1 cellular context compared by ENCODE assay signal in genomic region chr20:41028359-41029149, GRCh38.
TF ChIP-seq lines count a peak whose summit lies in the region.

Gene TOP1, plus strand, starts transcription at chr20:41028822. Its CDS starts 246 bp downstream, at chr20:41029068.

TF ChIP-seq in HCT116, 20 proteins besides CTCF, POLR2A, EP300 and RAD21 (continued from another document):
- TF ChIP-seq, protein P1, sequence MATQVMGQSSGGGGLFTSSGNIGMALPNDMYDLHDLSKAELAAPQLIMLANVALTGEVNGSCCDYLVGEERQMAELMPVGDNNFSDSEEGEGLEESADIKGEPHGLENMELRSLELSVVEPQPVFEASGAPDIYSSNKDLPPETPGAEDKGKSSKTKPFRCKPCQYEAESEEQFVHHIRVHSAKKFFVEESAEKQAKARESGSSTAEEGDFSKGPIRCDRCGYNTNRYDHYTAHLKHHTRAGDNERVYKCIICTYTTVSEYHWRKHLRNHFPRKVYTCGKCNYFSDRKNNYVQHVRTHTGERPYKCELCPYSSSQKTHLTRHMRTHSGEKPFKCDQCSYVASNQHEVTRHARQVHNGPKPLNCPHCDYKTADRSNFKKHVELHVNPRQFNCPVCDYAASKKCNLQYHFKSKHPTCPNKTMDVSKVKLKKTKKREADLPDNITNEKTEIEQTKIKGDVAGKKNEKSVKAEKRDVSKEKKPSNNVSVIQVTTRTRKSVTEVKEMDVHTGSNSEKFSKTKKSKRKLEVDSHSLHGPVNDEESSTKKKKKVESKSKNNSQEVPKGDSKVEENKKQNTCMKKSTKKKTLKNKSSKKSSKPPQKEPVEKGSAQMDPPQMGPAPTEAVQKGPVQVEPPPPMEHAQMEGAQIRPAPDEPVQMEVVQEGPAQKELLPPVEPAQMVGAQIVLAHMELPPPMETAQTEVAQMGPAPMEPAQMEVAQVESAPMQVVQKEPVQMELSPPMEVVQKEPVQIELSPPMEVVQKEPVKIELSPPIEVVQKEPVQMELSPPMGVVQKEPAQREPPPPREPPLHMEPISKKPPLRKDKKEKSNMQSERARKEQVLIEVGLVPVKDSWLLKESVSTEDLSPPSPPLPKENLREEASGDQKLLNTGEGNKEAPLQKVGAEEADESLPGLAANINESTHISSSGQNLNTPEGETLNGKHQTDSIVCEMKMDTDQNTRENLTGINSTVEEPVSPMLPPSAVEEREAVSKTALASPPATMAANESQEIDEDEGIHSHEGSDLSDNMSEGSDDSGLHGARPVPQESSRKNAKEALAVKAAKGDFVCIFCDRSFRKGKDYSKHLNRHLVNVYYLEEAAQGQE (IDR thresholded peaks at IDR 0.05; ENCODE audit: low read depth) = no peak
- TF ChIP-seq SIN3A (IDR thresholded peaks at IDR 0.05; ENCODE audit: low read depth) (peak; percentile 92), SRF (IDR thresholded peaks at IDR 0.05; ENCODE audit: low read depth) (no peak), EZH2phosphoT487 (IDR thresholded peaks at IDR 0.05; ENCODE audit: borderline replicate concordance) (no peak), CEBPB (IDR thresholded peaks at IDR 0.05; ENCODE audit: low read depth) (no peak)
- TF ChIP-seq, protein P2, sequence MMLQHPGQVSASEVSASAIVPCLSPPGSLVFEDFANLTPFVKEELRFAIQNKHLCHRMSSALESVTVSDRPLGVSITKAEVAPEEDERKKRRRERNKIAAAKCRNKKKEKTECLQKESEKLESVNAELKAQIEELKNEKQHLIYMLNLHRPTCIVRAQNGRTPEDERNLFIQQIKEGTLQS (IDR thresholded peaks at IDR 0.05) = no peak
TF ChIP-seq in HCT116: peak in this region for 4.
